ENCODE assay signal across 9 cellular contexts in the genomic region with DNA sequence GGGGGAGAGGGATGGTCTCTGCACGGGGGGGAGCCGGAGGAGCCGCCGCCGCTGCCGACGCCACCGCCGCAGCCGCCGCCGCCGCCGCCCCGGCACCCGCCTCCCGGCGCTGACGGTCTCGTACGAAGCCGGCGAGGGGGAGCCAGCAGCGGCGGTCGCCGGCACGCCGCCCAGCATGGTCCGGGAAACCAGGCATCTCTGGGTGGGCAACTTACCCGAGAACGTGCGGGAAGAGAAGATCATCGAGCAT. TPM values are rescaled to one million over a fixed set of nuclear protein-coding genes. Genes with fewer than 3 reads are reported as not detected.
DNase-seq lines count a peak whose midpoint lies in the region; ATAC-seq, FAIRE-seq and TF ChIP-seq lines count a peak whose summit lies in the region.
"Had no signal": no experiment of that assay in that cellular context is flagged by ENCODE, and none has a peak within 500 bp of the region (broad histone marks: within the 10 kb centered on the region; RNA-seq: fewer than 3 reads in every experiment).

No MANE protein-coding gene starts in this region.

- H2AFZ ChIP-seq in keratinocyte (ENCODE audit: control insufficient read depth, low read length) = peak overlapping the region; percentile 43

- H3K9me3 ChIP-seq in keratinocyte (ENCODE audit: control insufficient read depth, low read depth, low read length) = no peaks in the 10 kb centered on the region
- no peaks in the 10 kb centered on the region for H3K9me3 ChIP-seq in subcutaneous abdominal adipose tissue (ENCODE audit: control insufficient read depth in 5 of 5, low read length in 5 of 5)

- H3K9ac ChIP-seq in keratinocyte (ENCODE audit: control insufficient read depth, extremely low read depth, insufficient read depth, low read length) (peak overlapping the region; percentile 99), subcutaneous abdominal adipose tissue (ENCODE audit: low read length in 5 of 5) (peak overlapping the region in 4 of 5 donors; percentile 73 to 95 (median 83))

- no peaks in the 10 kb centered on the region for H4K20me1 ChIP-seq in keratinocyte (ENCODE audit: control insufficient read depth, extremely low read depth, insufficient read depth, low read length)

- dilution Hi-C loops in keratinocyte (cut with MboI; ENCODE audit: extremely low pct_ligation_motif_present, low sequenced_read_pairs) = no loop called here

- H3K27ac ChIP-seq in keratinocyte (ENCODE audit: control insufficient read depth, insufficient read depth, low read length) = peak overlapping the region; percentile 95
- H3K27ac ChIP-seq in subcutaneous abdominal adipose tissue (ENCODE audit: low read depth, low read length) = peak overlapping the region; percentile 95

- DNase-seq in NCI-H82 (lab: John Stamatoyannopoulos, UW) (peak; percentile 64), NCI-H82 treated with DMSO at 0.1 percent for 48 hours (lab: John Stamatoyannopoulos, UW; ENCODE audit: unreplicated experiment) (no peak), keratinocyte (ENCODE audit: low read depth, low spot score) (no peak), H4 (ENCODE audit: low spot score) (no peak)
- no peak for DNase-seq in activated T-helper 2 cell treated with anti-CD3 and anti-CD28 coated beads, Interferon-gamma antibody, Interleukin-2, Interleukin-4, amounts not matched to agents 10 μg/mL and 5 μg/mL and 100 μg/mL, durations not matched to agents 14 hours and 24 hours and 36 hours (ENCODE audit: low spot score)

- H3K9me1 ChIP-seq in keratinocyte (ENCODE audit: control insufficient read depth, extremely low read depth, insufficient read depth, low read length) = no peaks in the 10 kb centered on the region

- H3K27me3 ChIP-seq in keratinocyte (ENCODE audit: control insufficient read depth, extremely low read depth, insufficient read depth, low read length) (no peaks in the 10 kb centered on the region), subcutaneous abdominal adipose tissue (ENCODE audit: control insufficient read depth in 5 of 5, insufficient read depth in 4 of 5, low read length in 5 of 5) (no peaks in the 10 kb centered on the region)

- peaks cover 55% of the 10 kb centered on the region for H3K79me2 ChIP-seq in keratinocyte (ENCODE audit: control insufficient read depth, insufficient read depth, low read length)

- TF ChIP-seq CTCF in keratinocyte (optimal IDR thresholded peaks at IDR 0.05 in 1 of 3, IDR thresholded peaks at IDR 0.05 in 1 of 3, conservative IDR thresholded peaks at IDR 0.05 in 1 of 3; ENCODE audit: extremely low read depth in 1 of 3, insufficient read depth in 2 of 3, low read length in 3 of 3) = no peak

- H3K4me3 ChIP-seq in keratinocyte (ENCODE audit: control insufficient read depth in 2 of 3, extremely low read depth in 1 of 3, insufficient read depth in 2 of 3, low read depth in 1 of 3, low read length in 3 of 3) (peak overlapping the region; percentile 62 to 93 (median 77)), subcutaneous abdominal adipose tissue (ENCODE audit: low read depth in 1 of 5, low read length in 5 of 5) (peak overlapping the region in 4 of 5 donors; percentile 83 to 98 (median 90))

- peak overlapping the region; percentile 76 for H3K4me3 Mint-ChIP-seq in activated T-helper 2 cell treated with anti-CD3 and anti-CD28 coated beads, Interferon-gamma antibody, Interleukin-2, Interleukin-4, amounts not matched to agents 10 μg/mL and 5 μg/mL and 100 μg/mL, durations not matched to agents 14 hours and 24 hours and 36 hours (ENCODE audit: low read depth)

- no peak for ATAC-seq in GM21619 (IDR thresholded peaks at IDR 0.05; ENCODE audit: unreplicated experiment)
- ATAC-seq in HG03097 (IDR thresholded peaks at IDR 0.05; ENCODE audit: low FRiP score, unreplicated experiment) = no peak

- H3K4me2 ChIP-seq in keratinocyte (ENCODE audit: control insufficient read depth, extremely low read depth, insufficient read depth, low read depth, low read length) = no peak overlapping the region

- H3K4me1 ChIP-seq in keratinocyte (ENCODE audit: control insufficient read depth, extremely low read depth, insufficient read depth, low read length) = peaks cover 24% of the 10 kb centered on the region
- H3K4me1 ChIP-seq in subcutaneous abdominal adipose tissue (ENCODE audit: control insufficient read depth in 5 of 5, insufficient read depth in 5 of 5, low read length in 5 of 5) = peaks cover 2 to 50% (median 46%) of the 10 kb centered on the region in 5 donors

- H3K27me3 Mint-ChIP-seq in activated T-helper 2 cell treated with anti-CD3 and anti-CD28 coated beads, Interferon-gamma antibody, Interleukin-2, Interleukin-4, amounts not matched to agents 10 μg/mL and 5 μg/mL and 100 μg/mL, durations not matched to agents 14 hours and 24 hours and 36 hours (ENCODE audit: low read depth) = no peaks in the 10 kb centered on the region

- no peaks in the 10 kb centered on the region for H3K9me3 Mint-ChIP-seq in activated T-helper 2 cell treated with anti-CD3 and anti-CD28 coated beads, Interferon-gamma antibody, Interleukin-2, Interleukin-4, amounts not matched to agents 10 μg/mL and 5 μg/mL and 100 μg/mL, durations not matched to agents 14 hours and 24 hours and 36 hours

- intact Hi-C loops in activated T-helper 2 cell treated with anti-CD3 and anti-CD28 coated beads, Interferon-gamma antibody, Interleukin-2, Interleukin-4, amounts not matched to agents 10 μg/mL and 5 μg/mL and 100 μg/mL, durations not matched to agents 14 hours and 24 hours and 36 hours (cut with micrococcal nuclease) = loop anchor here (1.0 to 5.0 kb wide), 2 partner anchors 13 to 129 kb away; a partner anchor contains a TSS

- peaks cover 48% of the 10 kb centered on the region for H3K4me1 Mint-ChIP-seq in activated T-helper 2 cell treated with anti-CD3 and anti-CD28 coated beads, Interferon-gamma antibody, Interleukin-2, Interleukin-4, amounts not matched to agents 10 μg/mL and 5 μg/mL and 100 μg/mL, durations not matched to agents 14 hours and 24 hours and 36 hours (ENCODE audit: low read depth)

- FAIRE-seq in keratinocyte (lab: Jason Lieb, UNC) = no peak
- FAIRE-seq: A204.1 had no signal

- peaks cover 26% of the 10 kb centered on the region for H3K36me3 Mint-ChIP-seq in activated T-helper 2 cell treated with anti-CD3 and anti-CD28 coated beads, Interferon-gamma antibody, Interleukin-2, Interleukin-4, amounts not matched to agents 10 μg/mL and 5 μg/mL and 100 μg/mL, durations not matched to agents 14 hours and 24 hours and 36 hours (ENCODE audit: low read depth)

- H3K36me3 ChIP-seq in keratinocyte (ENCODE audit: control insufficient read depth in 2 of 2, extremely low read depth in 1 of 2, insufficient read depth in 2 of 2, low read length in 2 of 2) (no peaks in the 10 kb centered on the region), subcutaneous abdominal adipose tissue (ENCODE audit: control insufficient read depth in 5 of 5, insufficient read depth in 5 of 5, low read length in 5 of 5) (no peaks in the 10 kb centered on the region)

- peak overlapping the region; percentile 73 for H3K27ac Mint-ChIP-seq in activated T-helper 2 cell treated with anti-CD3 and anti-CD28 coated beads, Interferon-gamma antibody, Interleukin-2, Interleukin-4, amounts not matched to agents 10 μg/mL and 5 μg/mL and 100 μg/mL, durations not matched to agents 14 hours and 24 hours and 36 hours

RNA-seq across cellular contexts. Expression of a gene that starts 0.3 kb away (rescaled TPM):
- 75.0 and 75.9 TPM in 2 replicates for total RNA-seq in activated T-helper 2 cell treated with anti-CD3 and anti-CD28 coated beads, Interferon-gamma antibody, Interleukin-2, Interleukin-4, amounts not matched to agents 10 μg/mL and 5 μg/mL and 100 μg/mL, durations not matched to agents 14 hours and 24 hours and 36 hours
- polyA plus RNA-seq in keratinocyte = 4.9 to 9.1 TPM (median 8.9 TPM) in 3 replicates
- polyA plus RNA-seq in keratinocyte (2011; ENCODE audit: low read depth) = 22.5 TPM
- polyA plus RNA-seq in keratinocyte (2011; cell fraction: cytosol; rRNA removed) = 6.3 and 6.9 TPM in 2 replicates
- polyA plus RNA-seq in keratinocyte (2011; cell fraction: nucleus; rRNA removed) = 46.7 and 46.9 TPM in 2 replicates
- 25.0 and 35.6 TPM in 2 replicates for polyA plus RNA-seq in keratinocyte (2012; ENCODE audit: low replicate concordance)
- polyA minus RNA-seq in keratinocyte = 18.8 to 84.5 TPM (median 42.0 TPM) in 3 replicates
- 6.7 TPM for polyA minus RNA-seq in keratinocyte (2011; cell fraction: cytosol; rRNA and poly(A)+ RNA removed)
- polyA minus RNA-seq in keratinocyte (2011; cell fraction: nucleus; rRNA and poly(A)+ RNA removed) = 30.5 and 60.2 TPM in 2 replicates
- total RNA-seq in H4 (2014; rRNA removed; shearing (Covaris generic)) = 8.0 and 8.3 TPM in 2 replicates

RNA-seq across cellular contexts. Expression of a gene that starts 40.4 kb away (rescaled TPM):
- total RNA-seq in activated T-helper 2 cell treated with anti-CD3 and anti-CD28 coated beads, Interferon-gamma antibody, Interleukin-2, Interleukin-4, amounts not matched to agents 10 μg/mL and 5 μg/mL and 100 μg/mL, durations not matched to agents 14 hours and 24 hours and 36 hours = 1.5 and 1.6 TPM in 2 replicates
- 2.6 to 14.0 TPM (median 4.6 TPM) in 3 replicates for polyA plus RNA-seq in keratinocyte
- 2.5 TPM for polyA plus RNA-seq in keratinocyte (2011; ENCODE audit: low read depth)
- 6.8 and 8.4 TPM in 2 replicates for polyA plus RNA-seq in keratinocyte (2011; cell fraction: cytosol; rRNA removed)
- 2.1 TPM in 2 replicates for polyA plus RNA-seq in keratinocyte (2011; cell fraction: nucleus; rRNA removed)
- 2.6 and 4.3 TPM in 2 replicates for polyA plus RNA-seq in keratinocyte (2012; ENCODE audit: low replicate concordance)
- polyA minus RNA-seq in keratinocyte = 0.23 to 0.77 TPM in 2 of 3 replicates, not detected in the other
- 8.2 TPM for polyA minus RNA-seq in keratinocyte (2011; cell fraction: cytosol; rRNA and poly(A)+ RNA removed)
- polyA minus RNA-seq in keratinocyte (2011; cell fraction: nucleus; rRNA and poly(A)+ RNA removed) = 0.21 TPM in 1 of 2 replicates, not detected in the other
- 4.9 and 6.0 TPM in 2 replicates for total RNA-seq in H4 (2014; rRNA removed; shearing (Covaris generic))
